8 cellular contexts compared by ENCODE assay signal in the genomic region with DNA sequence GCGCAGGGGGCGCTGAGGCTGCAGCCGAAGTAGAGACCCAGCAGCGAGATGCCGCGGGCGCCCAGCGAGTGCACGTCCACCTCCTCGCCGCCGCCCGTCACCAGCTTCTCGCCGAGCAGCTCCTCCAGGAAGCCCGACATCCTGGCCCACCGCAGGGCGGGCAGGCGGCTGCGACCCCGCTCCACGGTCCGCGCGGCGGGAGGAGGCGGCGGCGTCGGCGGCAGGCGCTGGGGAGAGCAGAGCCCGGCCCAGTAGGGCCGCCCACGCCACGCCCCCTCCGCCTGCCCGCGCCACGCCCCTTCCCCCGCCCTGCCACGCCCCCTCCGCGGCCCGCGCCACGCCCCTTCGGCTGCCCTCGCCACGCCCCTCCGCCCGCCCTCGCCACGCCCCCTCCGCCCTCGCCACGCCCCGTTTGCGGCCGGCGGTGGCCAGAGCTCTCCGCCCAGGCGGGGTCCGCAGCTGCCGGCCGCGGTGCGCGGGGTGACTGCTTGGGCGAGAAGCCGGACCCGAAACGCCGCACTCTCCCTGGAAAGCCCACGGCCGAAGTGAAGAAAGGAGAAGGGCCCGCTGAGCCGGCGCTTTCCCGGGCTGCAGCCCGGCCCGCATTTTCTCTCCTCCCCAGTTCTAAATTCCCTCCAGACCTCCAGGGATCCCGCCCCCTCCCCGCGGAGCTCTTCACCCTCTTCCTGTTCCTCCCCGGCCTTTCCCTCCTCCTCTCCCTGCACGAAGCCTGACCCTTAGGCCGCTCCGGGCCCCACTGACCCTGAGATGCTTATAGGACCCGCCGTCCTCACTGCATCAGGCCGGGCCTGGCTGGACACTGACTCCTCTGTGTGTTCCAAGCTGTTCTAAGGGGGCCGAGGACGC. TPM values are rescaled to one million over a fixed set of nuclear protein-coding genes. Genes with fewer than 3 reads are reported as not detected.
DNase-seq lines count a peak whose midpoint lies in the region; TF ChIP-seq lines count a peak whose summit lies in the region.

A gene (minus strand): TSS at position 238 of the 867 bp plus-strand sequence.

- peak within 1 kb of the TSS; percentile 88 for H3K9ac ChIP-seq in HUES64 (ENCODE audit: low read depth, low read length)

- peaks cover 20% of the 10 kb centered on the region for H3K79me2 ChIP-seq in osteoblast (ENCODE audit: insufficient read depth, low read length)

- peak within 1 kb of the TSS; percentile 88 for H3K4me3 ChIP-seq in HUES64 (ENCODE audit: low read length)
- peak within 1 kb of the TSS; percentile 78 for H3K4me3 ChIP-seq in osteoblast (ENCODE audit: insufficient read depth, low read length)

- H3K4me1 ChIP-seq in HUES64 (ENCODE audit: insufficient read depth, low read length) (peaks cover 29% of the 10 kb centered on the region), osteoblast (ENCODE audit: insufficient read depth, low read length) (peaks cover 29% of the 10 kb centered on the region)

- H3K27ac Mint-ChIP-seq in CD14-positive monocyte: peak within 1 kb of the TSS in 4 of 7 donors; percentile 26 to 66 (median 41)
- peak within 1 kb of the TSS; percentile 82 for H3K27ac Mint-ChIP-seq in activated naive CD4-positive, alpha-beta T cell treated with anti-CD3 and anti-CD28 coated beads, Interleukin-2, amount 10 ng/mL, durations not matched to agents 7 days and 5 days

- no peaks in the 10 kb centered on the region for H3K9me3 ChIP-seq in HUES64 (ENCODE audit: insufficient read depth, low read depth, low read length)
- no peaks in the 10 kb centered on the region for H3K9me3 ChIP-seq in osteoblast (ENCODE audit: low read depth, low read length)

- H3K36me3 Mint-ChIP-seq in CD14-positive monocyte: peaks cover 0 to 3% of the 10 kb centered on the region in 2 donors
- H3K36me3 Mint-ChIP-seq in activated naive CD4-positive, alpha-beta T cell treated with anti-CD3 and anti-CD28 coated beads, Interleukin-2, amount 10 ng/mL, durations not matched to agents 7 days and 5 days: no peaks in the 10 kb centered on the region

- intact Hi-C loops in CD14-positive monocyte (cut with micrococcal nuclease): loop anchor here (2.0 to 5.0 kb wide), 6 partner anchors 92 to 223 kb away; a partner anchor contains a TSS

- H3K4me1 Mint-ChIP-seq in CD14-positive monocyte: peaks cover 24% of the 10 kb centered on the region
- H3K4me1 Mint-ChIP-seq in activated naive CD4-positive, alpha-beta T cell treated with anti-CD3 and anti-CD28 coated beads, Interleukin-2, amount 10 ng/mL, durations not matched to agents 7 days and 5 days: peaks cover 18% of the 10 kb centered on the region

- H2AFZ ChIP-seq in osteoblast (ENCODE audit: low read length): peak within 1 kb of the TSS; percentile 86

- peak within 1 kb of the TSS; percentile 83 to 90 for H3K4me3 Mint-ChIP-seq in CD14-positive monocyte
- H3K4me3 Mint-ChIP-seq in activated naive CD4-positive, alpha-beta T cell treated with anti-CD3 and anti-CD28 coated beads, Interleukin-2, amount 10 ng/mL, durations not matched to agents 7 days and 5 days: peak within 1 kb of the TSS; percentile 68

- H3K27me3 ChIP-seq in HUES64 (ENCODE audit: insufficient read depth, low read length): no peaks in the 10 kb centered on the region
- no peaks in the 10 kb centered on the region for H3K27me3 ChIP-seq in osteoblast (ENCODE audit: insufficient read depth, low read length)

- peaks cover 0 to 9% (median 4%) of the 10 kb centered on the region in 7 donors for H3K9me3 Mint-ChIP-seq in CD14-positive monocyte
- no peaks in the 10 kb centered on the region for H3K9me3 Mint-ChIP-seq in activated naive CD4-positive, alpha-beta T cell treated with anti-CD3 and anti-CD28 coated beads, Interleukin-2, amount 10 ng/mL, durations not matched to agents 7 days and 5 days

- peaks cover 32 to 50% (median 35%) of the 10 kb centered on the region in 3 donors for H3K27me3 Mint-ChIP-seq in CD14-positive monocyte (ENCODE audit: low read depth in 3 of 3)
- peaks cover 52% of the 10 kb centered on the region for H3K27me3 Mint-ChIP-seq in activated naive CD4-positive, alpha-beta T cell treated with anti-CD3 and anti-CD28 coated beads, Interleukin-2, amount 10 ng/mL, durations not matched to agents 7 days and 5 days

- TF ChIP-seq CTCF in CD14-positive monocyte (IDR thresholded peaks at IDR 0.05): no peak
- TF ChIP-seq CTCF in GM20000 (IDR thresholded peaks at IDR 0.05; ENCODE audit: extremely low read depth, missing control alignments): no peak
- no peak for TF ChIP-seq CTCF in osteoblast (IDR thresholded peaks at IDR 0.05; ENCODE audit: extremely low read depth, low read depth, low read length)

- in situ Hi-C loops in SK-MEL-5 (cut with HindIII; ENCODE audit: low pct_unique_long_range_greater_than_20kb, low sequenced_read_pairs): no loop called here

- H3K27ac ChIP-seq in HUES64 (ENCODE audit: low read depth, low read length): peak within 1 kb of the TSS; percentile 81
- peak within 1 kb of the TSS; percentile 74 for H3K27ac ChIP-seq in osteoblast (ENCODE audit: low read depth, low read length)
- H3K27ac ChIP-seq in temporal lobe (ENCODE audit: low read depth, low read length): no peak within 1 kb of the TSS

- H3K36me3 ChIP-seq in HUES64 (ENCODE audit: insufficient read depth, low read length) (no peaks in the 10 kb centered on the region), osteoblast (ENCODE audit: insufficient read depth, low read length) (no peaks in the 10 kb centered on the region)

- 1% methylated on average over 92 of the region's 94 CpGs for WGBS in HUES64

- DNase-seq in CD14-positive monocyte (ENCODE audit: low spot score) (peak; percentile 88), GM20000 (ENCODE audit: low spot score) (peak; percentile 100), SK-MEL-5 (ENCODE audit: low read depth, low spot score) (peak; percentile 64), glomerular visceral epithelial cell (ENCODE audit: extremely low spot score) (peak; percentile 87), osteoblast (ENCODE audit: insufficient read length, low spot score, missing footprints) (peak; percentile 98)
- peak; percentile 90 for DNase-seq in activated naive CD4-positive, alpha-beta T cell treated with anti-CD3 and anti-CD28 coated beads, Interleukin-2, amount 10 ng/mL, durations not matched to agents 7 days and 5 days

- CTCF ChIA-PET in activated naive CD4-positive, alpha-beta T cell treated with anti-CD3 and anti-CD28 coated beads, Interleukin-2, amount 10 ng/mL, durations not matched to agents 7 days and 5 days (lab: Charles Lee): interaction anchor here (1.3 to 3.8 kb wide), 5 partner anchors 17 to 183 kb away, joined by 5 to 59 read pairs (median 23); a partner anchor contains a TSS

- H4K20me1 ChIP-seq in osteoblast (ENCODE audit: insufficient read depth, low read length): peaks cover 27% of the 10 kb centered on the region

- peak within 1 kb of the TSS; percentile 97 for H3K4me2 ChIP-seq in osteoblast (ENCODE audit: insufficient read depth, low read length)

RNA-seq across cellular contexts. Expression of the gene that starts here (rescaled TPM):
- not detected for polyA plus RNA-seq in CD14-positive monocyte
- polyA plus RNA-seq in HUES64 (2013, experiment 1 of 2): 65.1 TPM
- 72.9 TPM for polyA plus RNA-seq in HUES64 (2013, experiment 2 of 2)
- 12.4 and 15.8 TPM in 2 replicates for total RNA-seq in SK-MEL-5 (2014; rRNA removed; shearing (Covaris generic))
- 24.0 and 29.2 TPM in 2 replicates for polyA plus RNA-seq in SK-MEL-5 (2015; cell fraction: cytosol; rRNA removed)
- polyA plus RNA-seq in SK-MEL-5 (2015; cell fraction: nucleus; rRNA removed): 3.3 and 12.9 TPM in 2 replicates
- total RNA-seq in osteoblast (60.7 and 68.8 TPM in 2 replicates), temporal lobe (15.0 TPM)

Comparison
In these comparisons a context has a peak if more than half of its experiments do, and no peak if none do; other contexts are left out.
1. Peak in DNase-seq in CD14-positive monocyte; RNA of the gene not detected or under 1 TPM.